In genomic region chr20:50496773-50497375, GRCh38 we compare ENCODE assay signal across 18 cellular contexts. TPM values are rescaled to one million over a fixed set of nuclear protein-coding genes. Genes with fewer than 3 reads are reported as not detected.
A peak's percentile ranks its signal among the peaks of the same experiment; 100 is the strongest.
DNase-seq lines count a peak whose midpoint lies in the region; TF ChIP-seq lines count a peak whose summit lies in the region.
"Had no signal": no experiment of that assay in that cellular context is flagged by ENCODE, and none has a peak within 500 bp of the region (broad histone marks: within the 10 kb centered on the region; RNA-seq: fewer than 3 reads in every experiment).

No MANE protein-coding gene starts in this region.

- H3K27ac ChIP-seq in ACC112 (ENCODE audit: low read depth, low read length) (peak overlapping the region; percentile 92), SK-N-SH (ENCODE audit: low read depth in 2 of 2, low read length in 1 of 2) (no peak overlapping the region)
- H3K27ac ChIP-seq in CD8-positive, alpha-beta memory T cell (ENCODE audit: low read depth, low read length): no peak overlapping the region
- H3K27ac ChIP-seq: gastroesophageal sphincter, right atrium auricular region, uterus, VCaP had no signal

- H3K27me3 Mint-ChIP-seq in CD8-positive, alpha-beta memory T cell: peaks cover 0 to 3% of the 10 kb centered on the region in 2 donors

- H4K20me1 ChIP-seq in SK-N-SH (ENCODE audit: insufficient read depth): no peaks in the 10 kb centered on the region

- 72% methylated on average over 5 of the region's 5 CpGs for WGBS in SK-N-SH (ENCODE audit: low lambda C conversion rate)

- peaks cover 4% of the 10 kb centered on the region for H3F3A ChIP-seq in SK-N-SH (replicated peaks; ENCODE audit: insufficient read depth)

- no peaks in the 10 kb centered on the region for H3K9me2 ChIP-seq in SK-N-SH

- TF ChIP-seq RAD21 in SK-N-SH (IDR thresholded peaks at IDR 0.05; ENCODE audit: low read length): no peak

- H2AFZ ChIP-seq in ACC112 (ENCODE audit: low read length, unreplicated experiment) (peak overlapping the region; percentile 85), SK-N-SH (ENCODE audit: low read depth) (no peak overlapping the region; the same call in 1 of the 2 replicates)

- no peak overlapping the region for H3K4me2 ChIP-seq in SK-N-SH

- TF ChIP-seq CTCF in foreskin fibroblast (IDR thresholded peaks at IDR 0.05; ENCODE audit: low read depth, low read length): no peak
- TF ChIP-seq CTCF in SK-N-SH (IDR thresholded peaks at IDR 0.05): no peak

- H3K4me1 Mint-ChIP-seq in CD8-positive, alpha-beta memory T cell: no peaks in the 10 kb centered on the region
- H3K4me1 Mint-ChIP-seq: brain had no signal

- DNase-seq in HT1080 (ENCODE audit: low read depth) (peak; percentile 53), RPMI8226 (peak; percentile 0), foreskin fibroblast (peak; percentile 40 to 56), SK-N-SH (no peak), NCI-H69 (lab: John Stamatoyannopoulos, UW) (no peak), T-helper 1 cell (no peak)
- no peak for DNase-seq in CD8-positive, alpha-beta memory T cell
- DNase-seq: activated naive CD4-positive, alpha-beta T cell treated with Interleukin-2 at 50 U/mL for 16 hours; effector CD8-positive, alpha-beta T cell; HCEC 1CT; NCI-H2029 treated with DMSO at 0.1 percent for 48 hours; stimulated activated CD4-positive, alpha-beta T cell treated with anti-CD3 and anti-CD28 coated beads, Interleukin-4, amount 100 ng/mL, for 1 hour; uterus had no signal

- H3K79me2 ChIP-seq in ACC112 (ENCODE audit: control insufficient read depth, insufficient read depth, low read length, unreplicated experiment) (no peaks in the 10 kb centered on the region), SK-N-SH (ENCODE audit: insufficient read depth) (no peaks in the 10 kb centered on the region)

- POLR2A ChIA-PET in SK-N-SH (lab: Yijun Ruan, JAX): no interaction called here
- POLR2A ChIA-PET in CD8-positive, alpha-beta memory T cell (lab: Charles Lee): interaction anchor here (0.7 kb wide), 2 partner anchors 11 to 27 kb away, joined by 3 to 5 read pairs; no protein-coding TSS in a partner anchor

- CTCF ChIA-PET in SK-N-SH (lab: Yijun Ruan, JAX): no interaction called here
- CTCF ChIA-PET in CD8-positive, alpha-beta memory T cell (lab: Charles Lee): no interaction called here

- H3K36me3 Mint-ChIP-seq in CD8-positive, alpha-beta memory T cell: no peaks in the 10 kb centered on the region
- H3K36me3 Mint-ChIP-seq: brain had no signal

- peaks cover 40% of the 10 kb centered on the region for H3K4me1 ChIP-seq in ACC112 (ENCODE audit: control insufficient read depth, insufficient read depth, low read length, unreplicated experiment)
- H3K4me1 ChIP-seq in SK-N-SH (ENCODE audit: control insufficient read depth in 1 of 2, insufficient read depth in 2 of 2, low read depth in 1 of 2, low read length in 1 of 2): peaks cover 0 to 4% of the 10 kb centered on the region in 2 experiments; a peak in 1 of 4 replicates
- no peaks in the 10 kb centered on the region for H3K4me1 ChIP-seq in CD8-positive, alpha-beta memory T cell (ENCODE audit: insufficient read depth, low read length)
- H3K4me1 ChIP-seq: gastroesophageal sphincter, right atrium auricular region, uterus had no signal

- no peak overlapping the region for H3K9ac ChIP-seq in SK-N-SH

- no peak overlapping the region for H3K27ac Mint-ChIP-seq in CD8-positive, alpha-beta memory T cell
- H3K27ac Mint-ChIP-seq: brain had no signal

- H3K9me3 Mint-ChIP-seq in CD8-positive, alpha-beta memory T cell: no peaks in the 10 kb centered on the region

- H3K9me3 ChIP-seq in SK-N-SH: no peaks in the 10 kb centered on the region
- no peaks in the 10 kb centered on the region for H3K9me3 ChIP-seq in CD8-positive, alpha-beta memory T cell (ENCODE audit: low read length)
- H3K9me3 ChIP-seq: gastroesophageal sphincter, right atrium auricular region, uterus had no signal

- no peak overlapping the region for H3K4me3 Mint-ChIP-seq in CD8-positive, alpha-beta memory T cell
- H3K4me3 Mint-ChIP-seq: brain had no signal

- H3K36me3 ChIP-seq in ACC112 (ENCODE audit: insufficient read depth, low read length): no peaks in the 10 kb centered on the region
- H3K36me3 ChIP-seq in SK-N-SH (replicated peaks in 1 of 2; ENCODE audit: control insufficient read depth in 1 of 2, insufficient read depth in 2 of 2, low read length in 1 of 2): no peaks in the 10 kb centered on the region
- no peaks in the 10 kb centered on the region for H3K36me3 ChIP-seq in CD8-positive, alpha-beta memory T cell (ENCODE audit: insufficient read depth, low read length)
- H3K36me3 ChIP-seq: gastroesophageal sphincter, right atrium auricular region, uterus had no signal

- H3K27me3 ChIP-seq in ACC112 (ENCODE audit: insufficient read depth, low read length) (no peaks in the 10 kb centered on the region), SK-N-SH (ENCODE audit: insufficient read depth) (no peaks in the 10 kb centered on the region)
- no peaks in the 10 kb centered on the region for H3K27me3 ChIP-seq in CD8-positive, alpha-beta memory T cell (ENCODE audit: insufficient read depth, low read length, poor library complexity, severe bottlenecking)
- H3K27me3 ChIP-seq: gastroesophageal sphincter, right atrium auricular region, uterus had no signal

- H3K4me3 ChIP-seq in ACC112 (ENCODE audit: low read depth, low read length) (no peak overlapping the region), foreskin fibroblast (ENCODE audit: low read depth in 1 of 2, low read length in 2 of 2) (no peak overlapping the region), SK-N-SH (ENCODE audit: low read depth in 2 of 2, low read length in 1 of 2) (no peak overlapping the region)
- H3K4me3 ChIP-seq in CD8-positive, alpha-beta memory T cell (ENCODE audit: low read length): no peak overlapping the region
- H3K4me3 ChIP-seq: gastroesophageal sphincter, right atrium auricular region, uterus had no signal

- no peak for TF ChIP-seq EP300 in SK-N-SH (IDR thresholded peaks at IDR 0.05; ENCODE audit: borderline replicate concordance in 1 of 2, low read depth in 1 of 2, low read length in 1 of 2)

TF ChIP-seq in SK-N-SH, 30 proteins besides CTCF, POLR2A, EP300 and RAD21:
- no peak for TF ChIP-seq FOXJ3 (CRISPR knock-in tag; IDR thresholded peaks at IDR 0.05)
- no peak for TF ChIP-seq SMC3 (IDR thresholded peaks at IDR 0.05; ENCODE audit: low read depth, low read length)
- no peak for TF ChIP-seq USF2 (IDR thresholded peaks at IDR 0.05; ENCODE audit: borderline replicate concordance, low read depth, low read length)
- no peak for TF ChIP-seq GATA2 (CRISPR knock-in tag; IDR thresholded peaks at IDR 0.05)
- TF ChIP-seq NFIC (IDR thresholded peaks at IDR 0.05; ENCODE audit: borderline replicate concordance): no peak
- TF ChIP-seq FOXM1 (IDR thresholded peaks at IDR 0.05; ENCODE audit: low read depth): no peak
- no peak for TF ChIP-seq RCOR1 (IDR thresholded peaks at IDR 0.05; ENCODE audit: low read length)

RNA-seq across cellular contexts. Expression of gene PTPN1, which starts 13.3 kb away (rescaled TPM):
- 38.0 and 47.6 TPM in 2 replicates for total RNA-seq in HT1080 (2014; rRNA removed; shearing (Covaris generic))
- 46.9 and 50.8 TPM in 2 replicates for polyA plus RNA-seq in HT1080 (2015; cell fraction: cytosol; rRNA removed)
- 57.0 and 68.2 TPM in 2 replicates for polyA plus RNA-seq in HT1080 (2015; cell fraction: nucleus; rRNA removed)
- 23.6 and 25.2 TPM in 2 replicates for polyA plus RNA-seq in SK-N-SH (2012; rRNA removed)
- 26.2 and 27.0 TPM in 2 replicates for polyA plus RNA-seq in SK-N-SH (2012; cell fraction: cytosol; rRNA removed)
- 25.5 and 40.8 TPM in 2 replicates for polyA plus RNA-seq in SK-N-SH (2012; cell fraction: nucleus; rRNA removed)
- total RNA-seq in CD8-positive, alpha-beta memory T cell: 10 to 100 TPM; 64.2 to 67.3 TPM
- 35.7 TPM for polyA plus RNA-seq in CD8-positive, alpha-beta memory T cell

Comparison
In these comparisons a context has a peak if more than half of its experiments do, and no peak if none do; other contexts are left out.
1. DNase-seq: peak in HT1080 (single experiment), RPMI8226 (single experiment) and foreskin fibroblast (2 of 2); none in SK-N-SH (single experiment), NCI-H69 (single experiment), T-helper 1 cell (0 of 5) and CD8-positive, alpha-beta memory T cell (0 of 5).